14 cellular contexts compared by ENCODE assay signal in genomic region chr22:23889620-23890019, GRCh38.
"Had no signal": no experiment of that assay in that cellular context is flagged by ENCODE, and none has a peak within 500 bp of the region (broad histone marks: within the 10 kb centered on the region; RNA-seq: fewer than 3 reads in every experiment).

No MANE protein-coding gene starts in this region.

- FAIRE-seq: small intestine had no signal

- H3K27ac Mint-ChIP-seq: activated CD8-positive, alpha-beta T cell treated with anti-CD3 and anti-CD28 coated beads for 36 hours; activated naive CD8-positive, alpha-beta T cell treated with anti-CD3 and anti-CD28 coated beads, Interleukin-2, amount 50 U/mL, for 24 hours; dendritic cell treated with granulocyte-macrophage colony-stimulating factor and Interleukin-4, amounts not matched to agents 40 ng/mL and 50 ng/mL, for 4 days; memory B cell; neural progenitor cell had no signal

- H3K27me3 Mint-ChIP-seq: activated CD8-positive, alpha-beta T cell treated with anti-CD3 and anti-CD28 coated beads for 36 hours; activated naive CD8-positive, alpha-beta T cell treated with anti-CD3 and anti-CD28 coated beads, Interleukin-2, amount 50 U/mL, for 24 hours; memory B cell had no signal

- H3K9ac ChIP-seq: neural progenitor cell had no signal

- H3K36me3 ChIP-seq: neural progenitor cell, vagina had no signal

- ATAC-seq: activated CD8-positive, alpha-beta T cell treated with anti-CD3 and anti-CD28 coated beads for 36 hours; activated naive CD8-positive, alpha-beta T cell treated with anti-CD3 and anti-CD28 coated beads, Interleukin-2, amount 50 U/mL, for 24 hours; left colon had no signal

- H3K4me3 Mint-ChIP-seq: activated CD8-positive, alpha-beta T cell treated with anti-CD3 and anti-CD28 coated beads for 36 hours; activated naive CD8-positive, alpha-beta T cell treated with anti-CD3 and anti-CD28 coated beads, Interleukin-2, amount 50 U/mL, for 24 hours; dendritic cell treated with granulocyte-macrophage colony-stimulating factor and Interleukin-4, amounts not matched to agents 40 ng/mL and 50 ng/mL, for 4 days; memory B cell; neural progenitor cell had no signal

- H3K9me3 ChIP-seq: tibial artery, vagina had no signal

- H3K27ac ChIP-seq: cardiac muscle cell, neural progenitor cell, VCaP had no signal

- H3K4me2 ChIP-seq: neural progenitor cell had no signal

- H3K27me3 ChIP-seq: cardiac muscle cell, neural progenitor cell, tibial artery, vagina had no signal

- DNase-seq: activated CD4-positive, alpha-beta T cell treated with anti-CD3 and anti-CD28 coated beads for 4 hours; activated CD8-positive, alpha-beta memory T cell treated with anti-CD3 and anti-CD28 coated beads, Interleukin-2, amount 50 U/mL, for 4 hours; activated CD8-positive, alpha-beta T cell treated with anti-CD3 and anti-CD28 coated beads for 36 hours; activated naive CD8-positive, alpha-beta T cell treated with anti-CD3 and anti-CD28 coated beads, Interleukin-2, amount 50 U/mL, for 24 hours; left colon; small intestine; T-helper 9 cell; tibial artery had no signal

- H2AFZ ChIP-seq: neural progenitor cell had no signal

- H3K9me3 Mint-ChIP-seq: activated CD8-positive, alpha-beta T cell treated with anti-CD3 and anti-CD28 coated beads for 36 hours; activated naive CD8-positive, alpha-beta T cell treated with anti-CD3 and anti-CD28 coated beads, Interleukin-2, amount 50 U/mL, for 24 hours; dendritic cell treated with granulocyte-macrophage colony-stimulating factor and Interleukin-4, amounts not matched to agents 40 ng/mL and 50 ng/mL, for 4 days; memory B cell had no signal

- H3K4me3 ChIP-seq: cardiac muscle cell, neural progenitor cell, tibial artery, vagina had no signal
